ENCODE assay signal across 27 cellular contexts in the genomic region with DNA sequence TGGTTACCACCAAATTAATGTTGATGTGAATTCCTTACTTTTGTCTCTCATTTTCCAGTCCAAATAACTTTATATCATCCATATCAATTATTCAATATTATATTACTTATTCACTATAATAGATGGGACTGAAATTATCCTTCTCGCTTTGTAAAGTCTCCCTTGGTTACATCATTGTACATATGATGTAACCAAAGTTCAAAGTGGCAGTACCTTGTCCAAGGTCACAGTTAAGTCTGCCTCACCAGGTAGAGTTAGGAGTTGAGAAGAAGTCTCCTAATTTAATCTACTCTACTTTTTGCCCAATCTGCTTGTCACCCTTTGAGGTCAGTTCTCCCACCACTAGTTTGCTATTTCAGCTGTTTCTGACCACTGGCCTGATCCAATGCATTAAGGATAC.
"Had no signal": no experiment of that assay in that cellular context is flagged by ENCODE, and none has a peak within 500 bp of the region (broad histone marks: within the 10 kb centered on the region; RNA-seq: fewer than 3 reads in every experiment).

No MANE protein-coding gene starts in this region.

- ATAC-seq: activated CD4-positive, alpha-beta T cell treated with anti-CD3 and anti-CD28 coated beads for 36 hours; activated T-cell treated with anti-CD3 and anti-CD28 coated beads, Interleukin-2, amount 50 U/mL, for 72 hours; effector memory CD8-positive, alpha-beta T cell; foreskin keratinocyte; gastrocnemius medialis had no signal

- H3K27me3 ChIP-seq: brain microvascular endothelial cell, esophagus muscularis mucosa, foreskin keratinocyte, gastrocnemius medialis had no signal

- H3K4me3 ChIP-seq: coronary artery, dorsolateral prefrontal cortex, esophagus muscularis mucosa, gastrocnemius medialis had no signal

- FAIRE-seq: astrocyte, bronchial epithelial cell had no signal

- H3K27ac ChIP-seq: brain microvascular endothelial cell, coronary artery, dorsolateral prefrontal cortex, esophagus muscularis mucosa, foreskin keratinocyte, gastrocnemius medialis had no signal

- H3K4me1 ChIP-seq: esophagus muscularis mucosa, foreskin keratinocyte, gastrocnemius medialis had no signal

- H3K36me3 ChIP-seq: brain microvascular endothelial cell, esophagus muscularis mucosa, gastrocnemius medialis had no signal

- DNase-seq: activated CD4-positive, alpha-beta memory T cell treated with anti-CD3 and anti-CD28 coated beads for 36 hours; activated CD4-positive, alpha-beta T cell treated with anti-CD3 and anti-CD28 coated beads for 36 hours; activated CD4-positive, alpha-beta T cell treated with anti-CD3 and anti-CD28 coated beads, Interleukin-2, amount 10 ng/mL, durations not matched to agents 24 days and 14 days; activated CD4-positive, CD25-positive, alpha-beta regulatory T cell; activated CD4-positive, CD25-positive, alpha-beta regulatory T cell treated with anti-CD3 and anti-CD28 coated beads, Interleukin-2, amount 50 U/mL, for 72 hours; activated CD8-positive, alpha-beta memory T cell treated with anti-CD3 and anti-CD28 coated beads, Interleukin-2, amount 50 U/mL, for 48 hours; activated gamma-delta T cell treated with Interleukin-2 at 50 U/mL for 16 hours; activated naive CD4-positive, alpha-beta T cell treated with anti-CD3 and anti-CD28 coated beads, Interleukin-2, amount 50 U/mL, for 16 hours; activated naive CD4-positive, alpha-beta T cell treated with Interleukin-2 at 50 U/mL for 16 hours; activated T-cell treated with anti-CD3 and anti-CD28 coated beads for 4 hours; activated T-cell treated with anti-CD3 and anti-CD28 coated beads, Interleukin-2, amount 50 U/mL, for 24 hours; activated T-cell treated with anti-CD3 and anti-CD28 coated beads, Interleukin-2, amount 50 U/mL, for 72 hours; amniotic stem cell; anterior cingulate cortex; brain microvascular endothelial cell; dorsolateral prefrontal cortex; effector memory CD8-positive, alpha-beta T cell; erythroblast; foreskin keratinocyte; gastrocnemius medialis; glutamatergic neuron; T-helper 1 cell; T-helper 2 cell had no signal

- H3K9me3 ChIP-seq: esophagus muscularis mucosa, gastrocnemius medialis had no signal
